ENCODE assay signal across 8 cellular contexts in the genomic region with DNA sequence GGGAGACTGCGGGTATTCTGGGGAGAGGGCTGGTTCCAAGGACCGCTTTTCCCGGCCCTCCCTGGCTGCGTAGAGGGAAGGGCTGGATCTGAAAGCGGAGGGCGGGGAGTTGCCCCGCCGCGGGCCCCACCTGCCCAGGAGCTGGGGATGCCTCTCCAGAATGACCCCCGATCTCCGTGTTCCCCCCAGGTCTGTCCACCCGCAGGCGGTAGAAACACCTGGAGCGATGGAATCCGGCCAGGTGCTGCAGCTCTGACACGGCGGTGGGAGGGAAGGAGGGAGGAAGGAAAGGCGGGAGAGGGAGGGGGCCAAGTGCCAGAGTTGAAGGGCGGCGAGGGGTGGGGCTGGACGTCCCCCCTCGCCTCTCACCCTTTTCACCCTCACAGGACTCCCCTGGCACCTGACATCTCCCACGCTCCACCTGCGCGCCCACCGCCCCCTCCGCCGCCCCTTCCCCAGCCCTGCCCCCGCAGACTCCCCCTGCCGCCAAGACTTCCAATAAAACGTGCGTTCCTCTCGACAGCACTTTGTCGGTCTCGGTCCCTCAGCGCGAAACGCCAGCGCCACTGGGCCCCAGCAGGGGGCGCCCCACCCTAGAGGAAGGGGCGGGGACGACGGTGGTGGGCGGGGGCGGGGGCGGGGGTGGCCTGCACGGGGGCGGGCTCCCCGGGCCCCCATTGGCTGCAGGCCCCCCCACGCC. TPM values are rescaled to one million over a fixed set of nuclear protein-coding genes. Genes with fewer than 3 reads are reported as not detected.
DNase-seq lines count a peak whose midpoint lies in the region; ATAC-seq, FAIRE-seq and TF ChIP-seq lines count a peak whose summit lies in the region.

No MANE protein-coding gene starts in this region.

- no peak for ATAC-seq in GM19351 (IDR thresholded peaks at IDR 0.05; ENCODE audit: unreplicated experiment)
- no peak for ATAC-seq in GM18517 (IDR thresholded peaks at IDR 0.05; ENCODE audit: unreplicated experiment)

- intact Hi-C loops in ascending aorta (cut with DNase I): loop anchor here (10.0 kb wide), 2 partner anchors 602 to 1348 kb away; partner anchors contain the start of genes IGFLR1, KCTD15, LIN37 and PSENEN
- intact Hi-C loops in kidney (cut with DNase I): no loop called here

- H3K4me1 ChIP-seq in HAP-1 (peaks cover 15% of the 10 kb centered on the region), ascending aorta (peaks cover 12 to 31% of the 10 kb centered on the region in 2 donors), kidney (ENCODE audit: control insufficient read depth in 1 of 2, insufficient read depth in 1 of 2, low read depth in 1 of 2, low read length in 2 of 2) (peaks cover 0 to 10% of the 10 kb centered on the region in 2 donors)

- POLR2A ChIA-PET in AG04450 (lab: Yijun Ruan, JAX): no interaction called here

- H3K27ac ChIP-seq in AG04450 (ENCODE audit: low read depth, low read length) (no peak overlapping the region), ascending aorta (no peak overlapping the region), kidney (ENCODE audit: low read depth in 2 of 2, low read length in 2 of 2) (no peak overlapping the region)

- DNase-seq in AG04450 (ENCODE audit: low read depth, low spot score): no peak
- DNase-seq in HAP-1 (ENCODE audit: low spot score in 2 of 2): peak; percentile 57 to 84
- DNase-seq in T-helper 2 cell: peak; percentile 43 to 70 (median 59)
- DNase-seq in ascending aorta (ENCODE audit: low spot score in 2 of 2): no peak
- DNase-seq in kidney: peak; percentile 85
- peak; percentile 56 for DNase-seq in stimulated activated CD8-positive, alpha-beta memory T cell treated with anti-CD3 and anti-CD28 coated beads, Interleukin-12 subunit alpha, Interleukin-12 subunit beta, amount 100 ng/mL, for 1 hour (ENCODE audit: low read depth)

- no peak overlapping the region for H3K9ac ChIP-seq in kidney (ENCODE audit: low read length in 2 of 2)

- in situ Hi-C loops in HAP-1 (cut with MboI; ENCODE audit: low sequenced_read_pairs): no loop called here

- H3K27me3 ChIP-seq in AG04450 (ENCODE audit: control insufficient read depth, insufficient read depth, low read length) (peaks cover 25% of the 10 kb centered on the region), HAP-1 (ENCODE audit: low read depth) (peaks cover 6% of the 10 kb centered on the region), ascending aorta (no peaks in the 10 kb centered on the region)

- H3K9me3 ChIP-seq in AG04450 (ENCODE audit: control insufficient read depth, insufficient read depth, low read length): no peaks in the 10 kb centered on the region
- H3K9me3 ChIP-seq in HAP-1: peaks cover 5% of the 10 kb centered on the region; the same call in 1 of the 2 replicates
- H3K9me3 ChIP-seq in ascending aorta: no peaks in the 10 kb centered on the region
- no peaks in the 10 kb centered on the region for H3K9me3 ChIP-seq in kidney (ENCODE audit: control insufficient read depth in 1 of 2, low read length in 2 of 2)

- FAIRE-seq in kidney (lab: Jason Lieb, UNC): no peak

- H3K4me3 ChIP-seq in AG04450 (ENCODE audit: low read depth, low read length) (no peak overlapping the region), HAP-1 (peak overlapping the region; percentile 33), ascending aorta (peak overlapping the region in 1 of 2 donors; percentile 1), kidney (ENCODE audit: low read length in 2 of 2) (no peak overlapping the region)

- peak; percentile 42; the same call in 1 of the 2 replicates for TF ChIP-seq CTCF in AG04450 (IDR thresholded peaks at IDR 0.05; ENCODE audit: low read depth, low read length)
- TF ChIP-seq CTCF in ascending aorta (IDR thresholded peaks at IDR 0.05): peak in 2 of 3 experiments; percentile 49 to 68
- peak; percentile 19 for TF ChIP-seq CTCF in kidney (IDR thresholded peaks at IDR 0.05; ENCODE audit: borderline replicate concordance, extremely low read depth, insufficient read depth)

- no peaks in the 10 kb centered on the region for H3K36me3 ChIP-seq in HAP-1 (replicated peaks)
- no peaks in the 10 kb centered on the region for H3K36me3 ChIP-seq in ascending aorta
- no peaks in the 10 kb centered on the region for H3K36me3 ChIP-seq in kidney (ENCODE audit: control insufficient read depth in 1 of 2, insufficient read depth in 2 of 2, low read length in 2 of 2)

- CTCF ChIA-PET in AG04450 (lab: Charles Lee): interaction anchor here (0.6 to 3.5 kb wide), 16 partner anchors 7 to 121 kb away, joined by 3 to 83 read pairs (median 6); partner anchors contain the start of genes FXYD3, FXYD5 and LGI4

RNA-seq across cellular contexts. Expression of gene FXYD7, which starts 0.4 kb away (rescaled TPM):
- polyA plus RNA-seq in AG04450 (2011; rRNA removed): not detected in 2 replicates
- polyA minus RNA-seq in AG04450 (2011; rRNA and poly(A)+ RNA removed): not detected in 2 replicates
- not detected for total RNA-seq in ascending aorta
- 0.94 TPM for total RNA-seq in kidney
- not detected for polyA plus RNA-seq in kidney (ENCODE audit: insufficient read depth, low read depth, low replicate concordance)

RNA-seq across cellular contexts. Expression of gene FXYD1, which starts 4.1 kb away (rescaled TPM):
- 1.3 and 1.4 TPM in 2 replicates for polyA plus RNA-seq in AG04450 (2011; rRNA removed)
- 2.0 TPM in 1 of 2 replicates, not detected in the other for polyA minus RNA-seq in AG04450 (2011; rRNA and poly(A)+ RNA removed)
- total RNA-seq in ascending aorta: 34.8 TPM
- 31.8 TPM for total RNA-seq in kidney
- 39.0 TPM for polyA plus RNA-seq in kidney (ENCODE audit: insufficient read depth, low read depth, low replicate concordance)

RNA-seq across cellular contexts. Expression of gene LGI4, which starts 7.8 kb away (rescaled TPM):
- polyA plus RNA-seq in AG04450 (2011; rRNA removed): 0.07 TPM in 1 of 2 replicates, not detected in the other
- 0.48 TPM in 1 of 2 replicates, not detected in the other for polyA minus RNA-seq in AG04450 (2011; rRNA and poly(A)+ RNA removed)
- total RNA-seq in ascending aorta: 59.3 TPM
- total RNA-seq in kidney: 7.5 TPM
- polyA plus RNA-seq in kidney (ENCODE audit: insufficient read depth, low read depth, low replicate concordance): 5.1 TPM

RNA-seq across cellular contexts. Expression of gene FXYD5, which starts 11.9 kb away (rescaled TPM):
- polyA plus RNA-seq in AG04450 (2011; rRNA removed): 80.3 and 100 TPM in 2 replicates
- polyA minus RNA-seq in AG04450 (2011; rRNA and poly(A)+ RNA removed): 165 and 220 TPM in 2 replicates
- 138 TPM for total RNA-seq in ascending aorta
- 84.5 TPM for total RNA-seq in kidney
- polyA plus RNA-seq in kidney (ENCODE audit: insufficient read depth, low read depth, low replicate concordance): 41.9 TPM

RNA-seq across cellular contexts. Expression of gene FXYD3, which starts 27.1 kb away (rescaled TPM):
- polyA plus RNA-seq in AG04450 (2011; rRNA removed): not detected in 2 replicates
- polyA minus RNA-seq in AG04450 (2011; rRNA and poly(A)+ RNA removed): not detected in 2 replicates
- total RNA-seq in ascending aorta: not detected
- 33.7 TPM for total RNA-seq in kidney
- polyA plus RNA-seq in kidney (ENCODE audit: insufficient read depth, low read depth, low replicate concordance): 26.4 TPM

Comparison
In these comparisons a context has a peak if more than half of its experiments do, and no peak if none do; other contexts are left out.
1. DNase-seq: peak in HAP-1 (2 of 2), T-helper 2 cell (5 of 5), kidney (single experiment) and stimulated activated CD8-positive, alpha-beta memory T cell treated with anti-CD3 and anti-CD28 coated beads, Interleukin-12 subunit alpha, Interleukin-12 subunit beta, amount 100 ng/mL, for 1 hour (single experiment); none in AG04450 (single experiment) and ascending aorta (0 of 2).
2. Peak in every context shown above with its lines, with median percentiles within 50 percentile points of each other: CTCF ChIP-seq.